3 cellular contexts compared by ENCODE assay signal in genomic region chr7:133199831-133200230, GRCh38.
TF ChIP-seq lines count a peak whose summit lies in the region.

No MANE protein-coding gene starts in this region.

TF ChIP-seq in GM23338, 12 proteins besides CTCF, POLR2A, EP300 and RAD21 (continues in another document):
- no peak for TF ChIP-seq POLR2AphosphoS5 (IDR thresholded peaks at IDR 0.05; ENCODE audit: low read depth)
- no peak for TF ChIP-seq STAT1 (IDR thresholded peaks at IDR 0.05; ENCODE audit: unreplicated experiment)
- TF ChIP-seq ZNF114 (CRISPR knock-in tag; IDR thresholded peaks at IDR 0.05): no peak
- no peak for TF ChIP-seq EZH2phosphoT487 (IDR thresholded peaks at IDR 0.05; ENCODE audit: unreplicated experiment)
- TF ChIP-seq ZNF331 (CRISPR knock-in tag; IDR thresholded peaks at IDR 0.05; ENCODE audit: low read depth): no peak
- TF ChIP-seq REST (IDR thresholded peaks at IDR 0.05; ENCODE audit: unreplicated experiment): no peak
- no peak for TF ChIP-seq EZH2 (IDR thresholded peaks at IDR 0.05; ENCODE audit: low read depth, unreplicated experiment)

TF ChIP-seq in HEK293, 187 proteins besides CTCF, POLR2A, EP300 and RAD21:
- TF ChIP-seq ZNF324 (tag by site-specific recombination; IDR thresholded peaks at IDR 0.05): no peak
- TF ChIP-seq ZNF600 (tag by site-specific recombination; IDR thresholded peaks at IDR 0.05): no peak
- TF ChIP-seq ZNF341 (tag by site-specific recombination; IDR thresholded peaks at IDR 0.05; ENCODE audit: low read depth): no peak
- TF ChIP-seq, protein P1, sequence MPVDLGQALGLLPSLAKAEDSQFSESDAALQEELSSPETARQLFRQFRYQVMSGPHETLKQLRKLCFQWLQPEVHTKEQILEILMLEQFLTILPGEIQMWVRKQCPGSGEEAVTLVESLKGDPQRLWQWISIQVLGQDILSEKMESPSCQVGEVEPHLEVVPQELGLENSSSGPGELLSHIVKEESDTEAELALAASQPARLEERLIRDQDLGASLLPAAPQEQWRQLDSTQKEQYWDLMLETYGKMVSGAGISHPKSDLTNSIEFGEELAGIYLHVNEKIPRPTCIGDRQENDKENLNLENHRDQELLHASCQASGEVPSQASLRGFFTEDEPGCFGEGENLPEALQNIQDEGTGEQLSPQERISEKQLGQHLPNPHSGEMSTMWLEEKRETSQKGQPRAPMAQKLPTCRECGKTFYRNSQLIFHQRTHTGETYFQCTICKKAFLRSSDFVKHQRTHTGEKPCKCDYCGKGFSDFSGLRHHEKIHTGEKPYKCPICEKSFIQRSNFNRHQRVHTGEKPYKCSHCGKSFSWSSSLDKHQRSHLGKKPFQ (tag by site-specific recombination; IDR thresholded peaks at IDR 0.05): no peak
- TF ChIP-seq ZIC2 (tag by site-specific recombination; IDR thresholded peaks at IDR 0.05): peak; percentile 72
- TF ChIP-seq GLIS1 (tag by site-specific recombination; IDR thresholded peaks at IDR 0.05): peak; percentile 19; the same call in 1 of the 2 replicates
- no peak for TF ChIP-seq ZNF777 (tag by site-specific recombination; IDR thresholded peaks at IDR 0.05; ENCODE audit: borderline replicate concordance)
- TF ChIP-seq, protein P2, sequence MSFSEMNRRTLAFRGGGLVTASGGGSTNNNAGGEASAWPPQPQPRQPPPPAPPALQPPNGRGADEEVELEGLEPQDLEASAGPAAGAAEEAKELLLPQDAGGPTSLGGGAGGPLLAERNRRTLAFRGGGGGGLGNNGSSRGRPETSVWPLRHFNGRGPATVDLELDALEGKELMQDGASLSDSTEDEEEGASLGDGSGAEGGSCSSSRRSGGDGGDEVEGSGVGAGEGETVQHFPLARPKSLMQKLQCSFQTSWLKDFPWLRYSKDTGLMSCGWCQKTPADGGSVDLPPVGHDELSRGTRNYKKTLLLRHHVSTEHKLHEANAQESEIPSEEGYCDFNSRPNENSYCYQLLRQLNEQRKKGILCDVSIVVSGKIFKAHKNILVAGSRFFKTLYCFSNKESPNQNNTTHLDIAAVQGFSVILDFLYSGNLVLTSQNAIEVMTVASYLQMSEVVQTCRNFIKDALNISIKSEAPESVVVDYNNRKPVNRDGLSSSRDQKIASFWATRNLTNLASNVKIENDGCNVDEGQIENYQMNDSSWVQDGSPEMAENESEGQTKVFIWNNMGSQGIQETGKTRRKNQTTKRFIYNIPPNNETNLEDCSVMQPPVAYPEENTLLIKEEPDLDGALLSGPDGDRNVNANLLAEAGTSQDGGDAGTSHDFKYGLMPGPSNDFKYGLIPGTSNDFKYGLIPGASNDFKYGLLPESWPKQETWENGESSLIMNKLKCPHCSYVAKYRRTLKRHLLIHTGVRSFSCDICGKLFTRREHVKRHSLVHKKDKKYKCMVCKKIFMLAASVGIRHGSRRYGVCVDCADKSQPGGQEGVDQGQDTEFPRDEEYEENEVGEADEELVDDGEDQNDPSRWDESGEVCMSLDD (tag by site-specific recombination; IDR thresholded peaks at IDR 0.05): no peak
TF ChIP-seq in HEK293: peak in this region for 2.

TF ChIP-seq in H1, 55 proteins besides CTCF, POLR2A, EP300 and RAD21:
- TF ChIP-seq MAFK (IDR thresholded peaks at IDR 0.05; ENCODE audit: low read depth, low read length) (no peak), ASH2L (IDR thresholded peaks at IDR 0.05; ENCODE audit: low read length) (no peak), KDM1A (IDR thresholded peaks at IDR 0.05; ENCODE audit: borderline replicate concordance, low read length) (no peak), CBX8 (IDR thresholded peaks at IDR 0.05; ENCODE audit: borderline replicate concordance, low read depth, low read length) (no peak), CBX5 (IDR thresholded peaks at IDR 0.05; ENCODE audit: low read depth, low read length) (no peak), SUZ12 (IDR thresholded peaks at IDR 0.05; ENCODE audit: low read length) (no peak), JUN (IDR thresholded peaks at IDR 0.05; ENCODE audit: low read depth, low read length) (no peak), RBBP5 (IDR thresholded peaks at IDR 0.05; ENCODE audit: borderline replicate concordance, low read depth, low read length) (no peak), EZH2 (IDR thresholded peaks at IDR 0.05; ENCODE audit: low read depth, low read length, severe bottlenecking) (no peak), SRF (IDR thresholded peaks at IDR 0.05; ENCODE audit: low read depth, low read length) (no peak), SIRT6 (IDR thresholded peaks at IDR 0.05; ENCODE audit: low read length) (no peak), ZNF274 (IDR thresholded peaks at IDR 0.05; ENCODE audit: borderline replicate concordance, extremely low read depth, low read length) (no peak), JUND (IDR thresholded peaks at IDR 0.05; ENCODE audit: low read length) (no peak), RFX5 (IDR thresholded peaks at IDR 0.05; ENCODE audit: borderline replicate concordance, low read depth, low read length) (no peak), SP2 (IDR thresholded peaks at IDR 0.05; ENCODE audit: low read length) (no peak), RXRA (IDR thresholded peaks at IDR 0.05; ENCODE audit: insufficient read depth, low read depth, low read length) (no peak), SIN3A (conservative IDR thresholded peaks at IDR 0.05 in 1 of 2, IDR thresholded peaks at IDR 0.05 in 1 of 2; ENCODE audit: low read depth in 1 of 2, low read length in 2 of 2) (no peak)
